1 cellular context compared by ENCODE assay signal in genomic region chr2:101173707-101174295, GRCh38.
A peak's percentile ranks its signal among the peaks of the same experiment; 100 is the strongest.
TF ChIP-seq lines count a peak whose summit lies in the region.

No MANE protein-coding gene starts in this region.

TF ChIP-seq in HepG2, 621 proteins besides CTCF, POLR2A, EP300 and RAD21 (continued from another document):
- no peak for TF ChIP-seq CSRNP2 (CRISPR knock-in tag; conservative IDR thresholded peaks at IDR 0.05; ENCODE audit: low read depth)
- TF ChIP-seq ZNF768 (CRISPR knock-in tag; IDR thresholded peaks at IDR 0.05) = no peak
- TF ChIP-seq ZFP1 (CRISPR knock-in tag; IDR thresholded peaks at IDR 0.05) = peak; percentile 95
- TF ChIP-seq ZBTB1 (CRISPR knock-in tag; IDR thresholded peaks at IDR 0.05; ENCODE audit: borderline replicate concordance) = no peak
- TF ChIP-seq KIAA2018 (CRISPR knock-in tag; IDR thresholded peaks at IDR 0.05; ENCODE audit: borderline replicate concordance) = no peak
- no peak for TF ChIP-seq KDM4B (CRISPR knock-in tag; IDR thresholded peaks at IDR 0.05)
- no peak for TF ChIP-seq SUZ12 (IDR thresholded peaks at IDR 0.05; ENCODE audit: low read depth, low read length)
- TF ChIP-seq, protein P1, sequence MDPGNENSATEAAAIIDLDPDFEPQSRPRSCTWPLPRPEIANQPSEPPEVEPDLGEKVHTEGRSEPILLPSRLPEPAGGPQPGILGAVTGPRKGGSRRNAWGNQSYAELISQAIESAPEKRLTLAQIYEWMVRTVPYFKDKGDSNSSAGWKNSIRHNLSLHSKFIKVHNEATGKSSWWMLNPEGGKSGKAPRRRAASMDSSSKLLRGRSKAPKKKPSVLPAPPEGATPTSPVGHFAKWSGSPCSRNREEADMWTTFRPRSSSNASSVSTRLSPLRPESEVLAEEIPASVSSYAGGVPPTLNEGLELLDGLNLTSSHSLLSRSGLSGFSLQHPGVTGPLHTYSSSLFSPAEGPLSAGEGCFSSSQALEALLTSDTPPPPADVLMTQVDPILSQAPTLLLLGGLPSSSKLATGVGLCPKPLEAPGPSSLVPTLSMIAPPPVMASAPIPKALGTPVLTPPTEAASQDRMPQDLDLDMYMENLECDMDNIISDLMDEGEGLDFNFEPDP (CRISPR knock-in tag; conservative IDR thresholded peaks at IDR 0.05) = no peak
- TF ChIP-seq CREM (IDR thresholded peaks at IDR 0.05) = no peak
- no peak for TF ChIP-seq CREM (CRISPR knock-in tag; IDR thresholded peaks at IDR 0.05)
- TF ChIP-seq CREB1 (IDR thresholded peaks at IDR 0.05) = no peak
- TF ChIP-seq CREB1 (CRISPR knock-in tag; IDR thresholded peaks at IDR 0.05) = no peak
- no peak for TF ChIP-seq ZNF607 (CRISPR knock-in tag; IDR thresholded peaks at IDR 0.05; ENCODE audit: borderline replicate concordance)
- TF ChIP-seq ZNF674 (CRISPR knock-in tag; IDR thresholded peaks at IDR 0.05; ENCODE audit: low read depth) = no peak
- no peak for TF ChIP-seq ZFY (CRISPR knock-in tag; IDR thresholded peaks at IDR 0.05)
- TF ChIP-seq, protein P2, sequence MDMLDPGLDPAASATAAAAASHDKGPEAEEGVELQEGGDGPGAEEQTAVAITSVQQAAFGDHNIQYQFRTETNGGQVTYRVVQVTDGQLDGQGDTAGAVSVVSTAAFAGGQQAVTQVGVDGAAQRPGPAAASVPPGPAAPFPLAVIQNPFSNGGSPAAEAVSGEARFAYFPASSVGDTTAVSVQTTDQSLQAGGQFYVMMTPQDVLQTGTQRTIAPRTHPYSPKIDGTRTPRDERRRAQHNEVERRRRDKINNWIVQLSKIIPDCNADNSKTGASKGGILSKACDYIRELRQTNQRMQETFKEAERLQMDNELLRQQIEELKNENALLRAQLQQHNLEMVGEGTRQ (IDR thresholded peaks at IDR 0.05; ENCODE audit: low read depth, low read length) = no peak
- TF ChIP-seq, protein P2 (CRISPR knock-in tag; IDR thresholded peaks at IDR 0.05; ENCODE audit: borderline replicate concordance) = no peak
- no peak for TF ChIP-seq ATM (IDR thresholded peaks at IDR 0.05; ENCODE audit: borderline replicate concordance)
- TF ChIP-seq NKX3-1 (CRISPR knock-in tag; IDR thresholded peaks at IDR 0.05) = no peak
- TF ChIP-seq KAT2B (IDR thresholded peaks at IDR 0.05; ENCODE audit: borderline replicate concordance, low read depth, low read length) = no peak
- peak; percentile 40; the same call in 1 of the 2 replicates for TF ChIP-seq ARID5B (CRISPR knock-in tag; IDR thresholded peaks at IDR 0.05)
- peak; percentile 75 for TF ChIP-seq RARA (CRISPR knock-in tag; IDR thresholded peaks at IDR 0.05)
- TF ChIP-seq, protein P3, sequence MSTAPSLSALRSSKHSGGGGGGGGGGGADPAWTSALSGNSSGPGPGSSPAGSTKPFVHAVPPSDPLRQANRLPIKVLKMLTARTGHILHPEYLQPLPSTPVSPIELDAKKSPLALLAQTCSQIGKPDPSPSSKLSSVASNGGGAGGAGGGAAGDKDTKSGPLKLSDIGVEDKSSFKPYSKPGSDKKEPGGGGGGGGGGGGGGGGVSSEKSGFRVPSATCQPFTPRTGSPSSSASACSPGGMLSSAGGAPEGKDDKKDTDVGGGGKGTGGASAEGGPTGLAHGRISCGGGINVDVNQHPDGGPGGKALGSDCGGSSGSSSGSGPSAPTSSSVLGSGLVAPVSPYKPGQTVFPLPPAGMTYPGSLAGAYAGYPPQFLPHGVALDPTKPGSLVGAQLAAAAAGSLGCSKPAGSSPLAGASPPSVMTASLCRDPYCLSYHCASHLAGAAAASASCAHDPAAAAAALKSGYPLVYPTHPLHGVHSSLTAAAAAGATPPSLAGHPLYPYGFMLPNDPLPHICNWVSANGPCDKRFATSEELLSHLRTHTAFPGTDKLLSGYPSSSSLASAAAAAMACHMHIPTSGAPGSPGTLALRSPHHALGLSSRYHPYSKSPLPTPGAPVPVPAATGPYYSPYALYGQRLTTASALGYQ (CRISPR knock-in tag; IDR thresholded peaks at IDR 0.05) = no peak
- TF ChIP-seq IKZF1 (IDR thresholded peaks at IDR 0.05) = no peak
- no peak for TF ChIP-seq WIZ (CRISPR knock-in tag; IDR thresholded peaks at IDR 0.05)
- peak; percentile 33; the same call in 1 of the 2 replicates for TF ChIP-seq MED1 (CRISPR knock-in tag; IDR thresholded peaks at IDR 0.05)
- no peak for TF ChIP-seq U2AF1 (optimal IDR thresholded peaks at IDR 0.05; ENCODE audit: low read depth, low read length)
- no peak for TF ChIP-seq ZKSCAN5 (CRISPR knock-in tag; IDR thresholded peaks at IDR 0.05)
- no peak for TF ChIP-seq ZNF329 (CRISPR knock-in tag; IDR thresholded peaks at IDR 0.05; ENCODE audit: low read depth)
- TF ChIP-seq, protein P4, sequence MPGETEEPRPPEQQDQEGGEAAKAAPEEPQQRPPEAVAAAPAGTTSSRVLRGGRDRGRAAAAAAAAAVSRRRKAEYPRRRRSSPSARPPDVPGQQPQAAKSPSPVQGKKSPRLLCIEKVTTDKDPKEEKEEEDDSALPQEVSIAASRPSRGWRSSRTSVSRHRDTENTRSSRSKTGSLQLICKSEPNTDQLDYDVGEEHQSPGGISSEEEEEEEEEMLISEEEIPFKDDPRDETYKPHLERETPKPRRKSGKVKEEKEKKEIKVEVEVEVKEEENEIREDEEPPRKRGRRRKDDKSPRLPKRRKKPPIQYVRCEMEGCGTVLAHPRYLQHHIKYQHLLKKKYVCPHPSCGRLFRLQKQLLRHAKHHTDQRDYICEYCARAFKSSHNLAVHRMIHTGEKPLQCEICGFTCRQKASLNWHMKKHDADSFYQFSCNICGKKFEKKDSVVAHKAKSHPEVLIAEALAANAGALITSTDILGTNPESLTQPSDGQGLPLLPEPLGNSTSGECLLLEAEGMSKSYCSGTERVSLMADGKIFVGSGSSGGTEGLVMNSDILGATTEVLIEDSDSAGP (CRISPR knock-in tag; IDR thresholded peaks at IDR 0.05; ENCODE audit: borderline replicate concordance) = no peak
- TF ChIP-seq MAFK (conservative IDR thresholded peaks at IDR 0.05 in 1 of 2, IDR thresholded peaks at IDR 0.05 in 1 of 2; ENCODE audit: low read length in 2 of 2) = no peak
- TF ChIP-seq NR2F1 (CRISPR knock-in tag; IDR thresholded peaks at IDR 0.05) = peak; percentile 38 to 60; a peak in 2 of 4 replicates
- peak; percentile 81; the same call in 1 of the 2 replicates for TF ChIP-seq GFI1 (CRISPR knock-in tag; IDR thresholded peaks at IDR 0.05; ENCODE audit: borderline replicate concordance)
